Comparison of ENCODE assay signal across 9 cellular contexts in genomic region chr21:16420086-16420724, GRCh38.
A peak's percentile ranks its signal among the peaks of the same experiment; 100 is the strongest.
DNase-seq lines count a peak whose midpoint lies in the region; FAIRE-seq and TF ChIP-seq lines count a peak whose summit lies in the region.
"Had no signal": no experiment of that assay in that cellular context is flagged by ENCODE, and none has a peak within 500 bp of the region (broad histone marks: within the 10 kb centered on the region; RNA-seq: fewer than 3 reads in every experiment).

No MANE protein-coding gene starts in this region.

- H3K9me3 Mint-ChIP-seq in nephron: no peaks in the 10 kb centered on the region
- H3K9me3 Mint-ChIP-seq in activated naive CD4-positive, alpha-beta T cell treated with anti-CD3 and anti-CD28 coated beads, Interleukin-2, amount 10 ng/mL, durations not matched to agents 7 days and 5 days: peaks cover 2% of the 10 kb centered on the region
- peaks cover 12% of the 10 kb centered on the region for H3K9me3 Mint-ChIP-seq in activated T-helper 2 cell treated with anti-CD3 and anti-CD28 coated beads, Interferon-gamma antibody, Interleukin-2, Interleukin-4, amounts not matched to agents 10 μg/mL and 5 μg/mL and 100 μg/mL, durations not matched to agents 14 hours and 24 hours and 36 hours

- dilution Hi-C loops in endothelial cell of umbilical vein (cut with MboI; ENCODE audit: extremely low pct_ligation_motif_present, low sequenced_read_pairs): no loop called here

- H3K18ac ChIP-seq in mesendoderm (ENCODE audit: low read length): no peak overlapping the region

- H3K9me3 ChIP-seq in BE2C (no peaks in the 10 kb centered on the region), endothelial cell of umbilical vein (replicated peaks; ENCODE audit: control insufficient read depth, insufficient read depth, low read length) (no peaks in the 10 kb centered on the region)

- H3K27me3 ChIP-seq in BE2C (no peaks in the 10 kb centered on the region), endothelial cell of umbilical vein (ENCODE audit: control insufficient read depth in 2 of 2, insufficient read depth in 2 of 2, low read length in 2 of 2) (no peaks in the 10 kb centered on the region), mesendoderm (ENCODE audit: insufficient read depth, low read length, poor library complexity) (no peaks in the 10 kb centered on the region)

- no peak overlapping the region for H2BK15ac ChIP-seq in mesendoderm (replicated peaks; ENCODE audit: low read depth)

- H3K27me3 Mint-ChIP-seq in nephron (ENCODE audit: low read depth): no peaks in the 10 kb centered on the region
- no peaks in the 10 kb centered on the region for H3K27me3 Mint-ChIP-seq in activated naive CD4-positive, alpha-beta T cell treated with anti-CD3 and anti-CD28 coated beads, Interleukin-2, amount 10 ng/mL, durations not matched to agents 7 days and 5 days
- H3K27me3 Mint-ChIP-seq in activated T-helper 2 cell treated with anti-CD3 and anti-CD28 coated beads, Interferon-gamma antibody, Interleukin-2, Interleukin-4, amounts not matched to agents 10 μg/mL and 5 μg/mL and 100 μg/mL, durations not matched to agents 14 hours and 24 hours and 36 hours (ENCODE audit: low read depth): no peaks in the 10 kb centered on the region

- no peaks in the 10 kb centered on the region for H4K20me1 ChIP-seq in endothelial cell of umbilical vein (replicated peaks; ENCODE audit: control insufficient read depth, extremely low read depth, insufficient read depth, low read length)

- H3K4me3 ChIP-seq in BE2C (ENCODE audit: low read depth, low read length) (peak overlapping the region; percentile 63), endothelial cell of umbilical vein (replicated peaks in 1 of 3; ENCODE audit: insufficient read depth in 1 of 3, low read depth in 1 of 3, low read length in 3 of 3) (peak overlapping the region; percentile 34 to 100 (median 57)), mesendoderm (ENCODE audit: low read length) (no peak overlapping the region)

- no peak overlapping the region for H3K4ac ChIP-seq in mesendoderm (ENCODE audit: low read depth, low read length)

- H3K4me2 ChIP-seq in endothelial cell of umbilical vein (ENCODE audit: insufficient read depth, low read length): peak overlapping the region; percentile 92
- H3K4me2 ChIP-seq in mesendoderm (ENCODE audit: low read length): no peak overlapping the region

- no peak overlapping the region for H2AK5ac ChIP-seq in mesendoderm (ENCODE audit: low read length)

- no peak overlapping the region for H2BK5ac ChIP-seq in mesendoderm (ENCODE audit: low read length)

- H3K23ac ChIP-seq in mesendoderm (ENCODE audit: low read length): no peak overlapping the region

- H2AFZ ChIP-seq in endothelial cell of umbilical vein (ENCODE audit: low read depth, low read length): no peak overlapping the region

- TF ChIP-seq POLR2A in endothelial cell of umbilical vein (IDR thresholded peaks at IDR 0.05; ENCODE audit: low read depth, low read length): no peak

- no peak overlapping the region for H3K56ac ChIP-seq in mesendoderm (ENCODE audit: low read length)

- no CpG with 5 or more reads among the region's 4 CpGs for WGBS in mesendoderm (ENCODE audit: extremely low coverage, insufficient coverage, low lambda C conversion rate)

- TF ChIP-seq CTCF in BE2C (IDR thresholded peaks at IDR 0.05; ENCODE audit: low read depth, low read length): no peak
- no peak for TF ChIP-seq CTCF in endothelial cell of umbilical vein (IDR thresholded peaks at IDR 0.05; ENCODE audit: extremely low read depth in 1 of 2, insufficient read depth in 1 of 2, low read depth in 1 of 2, low read length in 2 of 2)
- no peak for TF ChIP-seq CTCF in nephron (IDR thresholded peaks at IDR 0.05; ENCODE audit: unreplicated experiment in 3 of 3)

- peaks cover 33% of the 10 kb centered on the region for H3K4me1 Mint-ChIP-seq in nephron
- no peaks in the 10 kb centered on the region for H3K4me1 Mint-ChIP-seq in activated naive CD4-positive, alpha-beta T cell treated with anti-CD3 and anti-CD28 coated beads, Interleukin-2, amount 10 ng/mL, durations not matched to agents 7 days and 5 days
- H3K4me1 Mint-ChIP-seq in activated T-helper 2 cell treated with anti-CD3 and anti-CD28 coated beads, Interferon-gamma antibody, Interleukin-2, Interleukin-4, amounts not matched to agents 10 μg/mL and 5 μg/mL and 100 μg/mL, durations not matched to agents 14 hours and 24 hours and 36 hours (ENCODE audit: low read depth): no peaks in the 10 kb centered on the region

- FAIRE-seq in endothelial cell of umbilical vein (lab: Jason Lieb, UNC): no peak

- H3K79me2 ChIP-seq in endothelial cell of umbilical vein (ENCODE audit: control insufficient read depth, insufficient read depth, low read length) (peaks cover 58% of the 10 kb centered on the region), mesendoderm (ENCODE audit: control insufficient read depth, insufficient read depth, low read length) (no peaks in the 10 kb centered on the region)

- no peaks in the 10 kb centered on the region for H3K36me3 Mint-ChIP-seq in nephron (ENCODE audit: low read depth)
- H3K36me3 Mint-ChIP-seq in activated naive CD4-positive, alpha-beta T cell treated with anti-CD3 and anti-CD28 coated beads, Interleukin-2, amount 10 ng/mL, durations not matched to agents 7 days and 5 days: no peaks in the 10 kb centered on the region
- H3K36me3 Mint-ChIP-seq in activated T-helper 2 cell treated with anti-CD3 and anti-CD28 coated beads, Interferon-gamma antibody, Interleukin-2, Interleukin-4, amounts not matched to agents 10 μg/mL and 5 μg/mL and 100 μg/mL, durations not matched to agents 14 hours and 24 hours and 36 hours (ENCODE audit: low read depth): no peaks in the 10 kb centered on the region

- no peaks in the 10 kb centered on the region for H3K79me1 ChIP-seq in mesendoderm (ENCODE audit: low read length)

- H4K5ac ChIP-seq in mesendoderm (ENCODE audit: low read length): no peak overlapping the region

- no TSS peak for BruUV-seq in endothelial cell of umbilical vein (replicated peaks; lab: Mats Ljungman, UMichigan)

- H3K36me3 ChIP-seq in BE2C (no peaks in the 10 kb centered on the region), endothelial cell of umbilical vein (ENCODE audit: control insufficient read depth in 2 of 2, extremely low read depth in 1 of 2, insufficient read depth in 2 of 2, low read length in 2 of 2) (no peaks in the 10 kb centered on the region), mesendoderm (ENCODE audit: control insufficient read depth, insufficient read depth, low read length) (no peaks in the 10 kb centered on the region)

- intact Hi-C loops in endothelial cell of umbilical vein (cut with micrococcal nuclease): loop anchor here (1.0 to 10.0 kb wide), 3 partner anchors 303 to 525 kb away; no protein-coding TSS in a partner anchor
- intact Hi-C loops in activated T-helper 2 cell treated with anti-CD3 and anti-CD28 coated beads, Interferon-gamma antibody, Interleukin-2, Interleukin-4, amounts not matched to agents 10 μg/mL and 5 μg/mL and 100 μg/mL, durations not matched to agents 14 hours and 24 hours and 36 hours (cut with micrococcal nuclease): no loop called here

- peak overlapping the region; percentile 85 for H3K27ac ChIP-seq in endothelial cell of umbilical vein (ENCODE audit: insufficient read depth, low read depth, low read length)
- no peak overlapping the region for H3K27ac ChIP-seq in mesendoderm (ENCODE audit: low read depth, low read length)

- peaks cover 11% of the 10 kb centered on the region for H3K4me1 ChIP-seq in BE2C
- peaks cover 35% of the 10 kb centered on the region for H3K4me1 ChIP-seq in endothelial cell of umbilical vein (ENCODE audit: control insufficient read depth, extremely low read depth, insufficient read depth, low read length)
- H3K4me1 ChIP-seq in mesendoderm (ENCODE audit: control insufficient read depth, low read depth, low read length): no peaks in the 10 kb centered on the region

- no peak overlapping the region for H2BK120ac ChIP-seq in mesendoderm (ENCODE audit: low read depth, low read length)

- peak overlapping the region; percentile 99 for H3K27ac Mint-ChIP-seq in nephron
- no peak overlapping the region for H3K27ac Mint-ChIP-seq in activated naive CD4-positive, alpha-beta T cell treated with anti-CD3 and anti-CD28 coated beads, Interleukin-2, amount 10 ng/mL, durations not matched to agents 7 days and 5 days
- no peak overlapping the region for H3K27ac Mint-ChIP-seq in activated T-helper 2 cell treated with anti-CD3 and anti-CD28 coated beads, Interferon-gamma antibody, Interleukin-2, Interleukin-4, amounts not matched to agents 10 μg/mL and 5 μg/mL and 100 μg/mL, durations not matched to agents 14 hours and 24 hours and 36 hours

- CTCF ChIA-PET in endothelial cell of umbilical vein (lab: Charles Lee): interaction anchor here (1.2 to 2.9 kb wide), 2 partner anchors 179 to 226 kb away, joined by 3 to 6 read pairs; no protein-coding TSS in a partner anchor
- CTCF ChIA-PET in activated naive CD4-positive, alpha-beta T cell treated with anti-CD3 and anti-CD28 coated beads, Interleukin-2, amount 10 ng/mL, durations not matched to agents 7 days and 5 days (lab: Charles Lee): no interaction called here

- peak overlapping the region; percentile 81 to 94 (median 90) for H3K4me3 Mint-ChIP-seq in nephron
- H3K4me3 Mint-ChIP-seq in activated naive CD4-positive, alpha-beta T cell treated with anti-CD3 and anti-CD28 coated beads, Interleukin-2, amount 10 ng/mL, durations not matched to agents 7 days and 5 days: no peak overlapping the region
- no peak overlapping the region for H3K4me3 Mint-ChIP-seq in activated T-helper 2 cell treated with anti-CD3 and anti-CD28 coated beads, Interferon-gamma antibody, Interleukin-2, Interleukin-4, amounts not matched to agents 10 μg/mL and 5 μg/mL and 100 μg/mL, durations not matched to agents 14 hours and 24 hours and 36 hours (ENCODE audit: low read depth)

- POLR2A ChIA-PET in endothelial cell of umbilical vein (lab: Charles Lee): interaction anchor here (0.7 kb wide), 1 partner anchor 53 kb away, joined by 6 read pairs; no protein-coding TSS in a partner anchor

- no peak overlapping the region for H4K8ac ChIP-seq in mesendoderm (ENCODE audit: low read depth, low read length)

- peak overlapping the region; percentile 94 for H3K9ac ChIP-seq in endothelial cell of umbilical vein (replicated peaks; ENCODE audit: extremely low read depth, insufficient read depth, low read length)
- H3K9ac ChIP-seq in mesendoderm (ENCODE audit: low read length): no peak overlapping the region

- peak; percentile 61 for DNase-seq in BE2C
- DNase-seq in NCI-H345 treated with DMSO at 0.1 percent for 48 hours (lab: John Stamatoyannopoulos, UW; ENCODE audit: unreplicated experiment): peak; percentile 82
- DNase-seq in endothelial cell of umbilical vein (ENCODE audit: low read depth, low spot score): peak; percentile 89
- no peak for DNase-seq in mesendoderm
- no peak for DNase-seq in T1000 (lab: John Stamatoyannopoulos, UW)
- no peak for DNase-seq in activated naive CD4-positive, alpha-beta T cell treated with anti-CD3 and anti-CD28 coated beads, Interleukin-2, amount 10 ng/mL, durations not matched to agents 7 days and 5 days
- no peak for DNase-seq in activated T-helper 2 cell treated with anti-CD3 and anti-CD28 coated beads, Interferon-gamma antibody, Interleukin-2, Interleukin-4, amounts not matched to agents 10 μg/mL and 5 μg/mL and 100 μg/mL, durations not matched to agents 14 hours and 24 hours and 36 hours (ENCODE audit: low spot score)
- DNase-seq: erythroblast had no signal

- H3K9me1 ChIP-seq in endothelial cell of umbilical vein (replicated peaks; ENCODE audit: control insufficient read depth, extremely low read depth, insufficient read depth, low read length): no peaks in the 10 kb centered on the region

Comparison
In these comparisons a context has a peak if more than half of its experiments do, and no peak if none do; other contexts are left out.
1. DNase-seq: peak in BE2C (single experiment), NCI-H345 treated with DMSO at 0.1 percent for 48 hours (single experiment) and endothelial cell of umbilical vein (single experiment); none in mesendoderm (single experiment), T1000 (single experiment), activated naive CD4-positive, alpha-beta T cell treated with anti-CD3 and anti-CD28 coated beads, Interleukin-2, amount 10 ng/mL, durations not matched to agents 7 days and 5 days (single experiment) and activated T-helper 2 cell treated with anti-CD3 and anti-CD28 coated beads, Interferon-gamma antibody, Interleukin-2, Interleukin-4, amounts not matched to agents 10 μg/mL and 5 μg/mL and 100 μg/mL, durations not matched to agents 14 hours and 24 hours and 36 hours (single experiment).
2. H3K27ac Mint-ChIP-seq: peak in nephron (3 of 3); none in activated naive CD4-positive, alpha-beta T cell treated with anti-CD3 and anti-CD28 coated beads, Interleukin-2, amount 10 ng/mL, durations not matched to agents 7 days and 5 days (single experiment) and activated T-helper 2 cell treated with anti-CD3 and anti-CD28 coated beads, Interferon-gamma antibody, Interleukin-2, Interleukin-4, amounts not matched to agents 10 μg/mL and 5 μg/mL and 100 μg/mL, durations not matched to agents 14 hours and 24 hours and 36 hours (single experiment).
3. H3K4me3 Mint-ChIP-seq: peak in nephron (3 of 3); none in activated naive CD4-positive, alpha-beta T cell treated with anti-CD3 and anti-CD28 coated beads, Interleukin-2, amount 10 ng/mL, durations not matched to agents 7 days and 5 days (single experiment) and activated T-helper 2 cell treated with anti-CD3 and anti-CD28 coated beads, Interferon-gamma antibody, Interleukin-2, Interleukin-4, amounts not matched to agents 10 μg/mL and 5 μg/mL and 100 μg/mL, durations not matched to agents 14 hours and 24 hours and 36 hours (single experiment).